Comparison of ENCODE assay signal across 1 cellular context in the genomic region with DNA sequence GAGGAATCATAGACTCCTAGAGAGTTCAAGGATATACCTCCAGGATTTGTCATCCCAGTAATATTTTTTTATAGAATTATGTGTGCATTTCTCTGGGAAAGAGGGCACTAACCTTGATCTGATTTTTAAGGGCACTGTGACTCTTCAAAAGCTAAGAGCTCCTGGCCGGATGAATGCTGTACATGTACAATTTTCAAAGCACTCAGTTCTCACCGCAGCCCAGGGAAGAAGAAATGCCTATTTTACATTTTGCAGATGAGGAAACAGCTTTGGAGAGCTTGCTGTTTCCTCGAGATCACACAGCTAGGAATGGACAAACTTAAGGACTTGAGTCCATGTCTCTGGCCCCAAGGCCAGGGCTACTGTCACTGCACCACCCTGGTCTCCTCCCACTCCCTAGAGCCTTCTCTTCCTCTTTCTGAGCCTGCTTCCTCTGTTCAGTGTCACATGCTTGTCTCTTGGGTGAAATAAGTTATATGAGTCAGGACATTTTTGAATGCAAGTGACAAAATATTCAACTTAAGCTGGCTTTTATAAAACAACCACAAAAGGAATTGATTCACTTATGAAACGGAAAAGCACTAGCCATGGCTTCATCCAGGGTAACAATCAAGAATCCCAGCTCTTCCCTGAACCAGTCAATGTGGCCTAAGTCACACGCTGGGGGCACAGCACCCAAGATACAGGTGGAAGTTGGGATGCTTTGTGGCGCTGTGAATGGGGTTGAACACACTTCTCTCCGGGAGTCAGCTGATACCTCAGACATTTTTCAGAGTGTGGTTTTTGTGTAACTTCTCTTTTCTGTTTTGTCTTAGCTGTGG.
TF ChIP-seq lines count a peak whose summit lies in the region.

No MANE protein-coding gene starts in this region.

TF ChIP-seq in IMR-90, 13 proteins besides CTCF, POLR2A, EP300 and RAD21 (continued from another document):
- TF ChIP-seq, protein P1, sequence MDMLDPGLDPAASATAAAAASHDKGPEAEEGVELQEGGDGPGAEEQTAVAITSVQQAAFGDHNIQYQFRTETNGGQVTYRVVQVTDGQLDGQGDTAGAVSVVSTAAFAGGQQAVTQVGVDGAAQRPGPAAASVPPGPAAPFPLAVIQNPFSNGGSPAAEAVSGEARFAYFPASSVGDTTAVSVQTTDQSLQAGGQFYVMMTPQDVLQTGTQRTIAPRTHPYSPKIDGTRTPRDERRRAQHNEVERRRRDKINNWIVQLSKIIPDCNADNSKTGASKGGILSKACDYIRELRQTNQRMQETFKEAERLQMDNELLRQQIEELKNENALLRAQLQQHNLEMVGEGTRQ (IDR thresholded peaks at IDR 0.05; ENCODE audit: low read depth, low read length) = no peak
- TF ChIP-seq FOS (IDR thresholded peaks at IDR 0.05; ENCODE audit: low read depth, low read length) (no peak), NFE2L2 (IDR thresholded peaks at IDR 0.05; ENCODE audit: low read depth, low read length) (no peak), CEBPB (IDR thresholded peaks at IDR 0.05; ENCODE audit: low read depth, low read length) (no peak), CHD1 (IDR thresholded peaks at IDR 0.05; ENCODE audit: low read depth, low read length) (no peak), MAFK (IDR thresholded peaks at IDR 0.05; ENCODE audit: low read depth, low read length) (no peak)
